In genomic region chr1:8817413-8818324, GRCh38 we compare ENCODE assay signal across 8 cellular contexts. TPM values are rescaled to one million over a fixed set of nuclear protein-coding genes. Genes with fewer than 3 reads are reported as not detected.
DNase-seq lines count a peak whose midpoint lies in the region; TF ChIP-seq lines count a peak whose summit lies in the region.

TSS of gene RERE (minus strand) at chr1:8817640.

- DNase-seq in G401 (ENCODE audit: low spot score) (peak; percentile 91), H9 (peak; percentile 90), M059J (ENCODE audit: low read depth) (peak; percentile 88), SIG-M5 treated with dmso at 0.1 percent for 504 hours (lab: John Stamatoyannopoulos, UW; ENCODE audit: unreplicated experiment) (peak; percentile 73), activated gamma-delta T cell (lab: John Stamatoyannopoulos, UW) (peak; percentile 95), foreskin fibroblast (peak; percentile 91 to 96), stromal cell of bone marrow (ENCODE audit: low read depth) (peak; percentile 82)

- in situ Hi-C loops in G401 (cut with HindIII; ENCODE audit: low sequenced_read_pairs) = no loop called here

- peaks cover 4% of the 10 kb centered on the region for H3K23me2 ChIP-seq in H9 (ENCODE audit: insufficient read length, low read depth, low read length, poor library complexity, severe bottlenecking)

- no peaks in the 10 kb centered on the region for H3K36me3 ChIP-seq in neuron (ENCODE audit: insufficient read depth, low read length)

- no peak within 1 kb of the TSS for H2BK5ac ChIP-seq in H9 (ENCODE audit: insufficient read length, low read length)

- H3K4me3 Mint-ChIP-seq in H9 = peak within 1 kb of the TSS; percentile 89 to 93

- H2AFZ ChIP-seq in H9 (ENCODE audit: low read length) (peak within 1 kb of the TSS; percentile 45), neuron (ENCODE audit: low read depth, low read length) (peak within 1 kb of the TSS; percentile 95)

- H3K4ac ChIP-seq in H9 (ENCODE audit: low read depth, low read length) = no peak within 1 kb of the TSS; the same call in 1 of the 2 replicates

- H3K4me3 ChIP-seq in foreskin fibroblast (ENCODE audit: low read depth in 1 of 2, low read length in 2 of 2) (peak within 1 kb of the TSS; percentile 51 to 83), neuron (ENCODE audit: low read length) (peak within 1 kb of the TSS; percentile 83)

- no peaks in the 10 kb centered on the region for H3K79me1 ChIP-seq in H9 (ENCODE audit: insufficient read depth, low read depth, low read length, poor library complexity, severe bottlenecking)

- TF ChIP-seq CTCF in H9 (conservative IDR thresholded peaks at IDR 0.05) (no peak), foreskin fibroblast (IDR thresholded peaks at IDR 0.05; ENCODE audit: low read depth, low read length) (no peak)

- H3K4me2 ChIP-seq in H9 (ENCODE audit: insufficient read depth, insufficient read length, low read length) = peak within 1 kb of the TSS; percentile 81

- H2BK120ac ChIP-seq in H9 (ENCODE audit: low read depth, low read length, poor library complexity, severe bottlenecking) = no peak within 1 kb of the TSS

- H3K27me3 Mint-ChIP-seq in H9 (ENCODE audit: low read depth) = no peaks in the 10 kb centered on the region

- H3K9me3 ChIP-seq in H9 (ENCODE audit: control insufficient read depth, low read depth, low read length) = no peaks in the 10 kb centered on the region
- H3K9me3 ChIP-seq in neuron (ENCODE audit: low read length) = no peaks in the 10 kb centered on the region

- H2AK5ac ChIP-seq in H9 (ENCODE audit: insufficient read length, low read length) = no peak within 1 kb of the TSS

- no peak within 1 kb of the TSS for H4K8ac ChIP-seq in H9 (replicated peaks; ENCODE audit: insufficient read length, low read depth, low read length)

- no peak within 1 kb of the TSS for H2BK15ac ChIP-seq in H9 (ENCODE audit: low read depth, low read length)

- peaks cover 17% of the 10 kb centered on the region; the same call in 1 of the 2 replicates for H3K79me2 ChIP-seq in H9 (ENCODE audit: insufficient read depth, low read length)

- no peaks in the 10 kb centered on the region for H3K36me3 Mint-ChIP-seq in H9 (ENCODE audit: insufficient read depth in 1 of 3, low read depth in 3 of 3)

- H3K23ac ChIP-seq in H9 (ENCODE audit: insufficient read length, low read depth, low read length) = no peak within 1 kb of the TSS

- peaks cover 11% of the 10 kb centered on the region for H3K4me1 ChIP-seq in H9 (ENCODE audit: insufficient read depth, low read length)
- H3K4me1 ChIP-seq in neuron (ENCODE audit: insufficient read depth, low read length) = peaks cover 21% of the 10 kb centered on the region

- H2BK20ac ChIP-seq in H9 (ENCODE audit: low read depth, low read length, poor library complexity, severe bottlenecking) = no peak within 1 kb of the TSS

- no peaks in the 10 kb centered on the region; a peak in 1 of 5 replicates for H3K9me3 Mint-ChIP-seq in H9

- peak within 1 kb of the TSS; percentile 85 for H3K14ac ChIP-seq in H9 (ENCODE audit: insufficient read depth, low read length)

- peaks cover 45 to 50% of the 10 kb centered on the region in 2 experiments for H3K4me1 Mint-ChIP-seq in H9

- no peak within 1 kb of the TSS for H4K5ac ChIP-seq in H9 (ENCODE audit: insufficient read length, low read depth, low read length)

- peak within 1 kb of the TSS; percentile 97 to 99 (median 99) for H3K27ac Mint-ChIP-seq in H9

- H4K20me1 ChIP-seq in H9 (ENCODE audit: control insufficient read depth, insufficient read depth, insufficient read length) = no peaks in the 10 kb centered on the region

- H3T11ph ChIP-seq in H9 (ENCODE audit: low read length) = no peak within 1 kb of the TSS

- H3K27ac ChIP-seq in H9 (ENCODE audit: insufficient read length, low read depth, low read length) = peak within 1 kb of the TSS; percentile 51

- peak within 1 kb of the TSS; percentile 95 for H3K18ac ChIP-seq in H9 (ENCODE audit: insufficient read length, low read depth, low read length)

- H3K56ac ChIP-seq in H9 (ENCODE audit: insufficient read length, low read depth, low read length) = no peak within 1 kb of the TSS

- no peak within 1 kb of the TSS for H2BK12ac ChIP-seq in H9 (ENCODE audit: insufficient read length, low read depth, low read length)

- H4K91ac ChIP-seq in H9 (ENCODE audit: insufficient read length, low read depth, low read length) = no peak within 1 kb of the TSS

- peak within 1 kb of the TSS; percentile 81 for H3K9ac ChIP-seq in H9 (ENCODE audit: extremely low read depth, insufficient read length, low read length)

- WGBS in H9 (ENCODE audit: extremely low coverage, insufficient read length, low lambda C conversion rate) = no CpG with 5 or more reads among the region's 82 CpGs

- H3K27me3 ChIP-seq in H9 (ENCODE audit: insufficient read depth, low read length) (no peaks in the 10 kb centered on the region), neuron (ENCODE audit: insufficient read depth, low read length) (no peaks in the 10 kb centered on the region)

RNA-seq across cellular contexts. Expression of gene RERE, which starts in this region (rescaled TPM):
- total RNA-seq in G401 (2014; rRNA removed; shearing (Covaris generic)) = 22.6 and 57.3 TPM in 2 replicates
- total RNA-seq in H9 (2021) = 92.7 and 103 TPM in 2 replicates
- total RNA-seq in M059J (2014; rRNA removed; shearing (Covaris generic)) = 4.7 and 13.1 TPM in 2 replicates

Comparison
In these comparisons a context has a peak if more than half of its experiments do, and no peak if none do; other contexts are left out.
1. Peak in every context shown above with its lines: DNase-seq, H3K4me3 ChIP-seq and H3K27ac ChIP-seq.